Comparison of ENCODE assay signal across 7 cellular contexts in genomic region chr11:110761131-110761530, GRCh38. TPM values are rescaled to one million over a fixed set of nuclear protein-coding genes. Genes with fewer than 3 reads are reported as not detected.
"Had no signal": no experiment of that assay in that cellular context is flagged by ENCODE, and none has a peak within 500 bp of the region (broad histone marks: within the 10 kb centered on the region; RNA-seq: fewer than 3 reads in every experiment).

No MANE protein-coding gene starts in this region.

- FAIRE-seq: HTR-8/SVneo had no signal

- H3K9ac ChIP-seq: KMS-11 had no signal

- H3K4me2 ChIP-seq: KMS-11 had no signal

- DNase-seq: Karpas-422, KBM-7, KG1 had no signal

- H3K27ac ChIP-seq: HL-60, KMS-11 had no signal

RNA-seq across cellular contexts. Expression of gene ARHGAP20, which starts 48.9 kb away (rescaled TPM):
- total RNA-seq: HT-29 had no signal
